Comparison of ENCODE assay signal across 1 cellular context in genomic region chr6:52611833-52612232, GRCh38.
TF ChIP-seq lines count a peak whose summit lies in the region.

No MANE protein-coding gene starts in this region.

TF ChIP-seq in HepG2, 621 proteins besides CTCF, POLR2A, EP300 and RAD21:
- TF ChIP-seq NR2C2 (CRISPR knock-in tag; IDR thresholded peaks at IDR 0.05; ENCODE audit: borderline replicate concordance), result 0 out of 2 replicates have a peak, but pooled peaks have one; percentile 15
- no peak for TF ChIP-seq NFE2L1 (CRISPR knock-in tag; IDR thresholded peaks at IDR 0.05; ENCODE audit: borderline replicate concordance)
- no peak for TF ChIP-seq ZNF138 (CRISPR knock-in tag; IDR thresholded peaks at IDR 0.05; ENCODE audit: low read depth)
- TF ChIP-seq ZNF816 (CRISPR knock-in tag; IDR thresholded peaks at IDR 0.05; ENCODE audit: borderline replicate concordance), result 0 out of 2 replicates have a peak, but pooled peaks have one; percentile 26
- TF ChIP-seq NFATC3 (CRISPR knock-in tag; IDR thresholded peaks at IDR 0.05), result no peak
- TF ChIP-seq NR2F6 (IDR thresholded peaks at IDR 0.05), result no peak
- TF ChIP-seq NR2F6 (CRISPR knock-in tag; IDR thresholded peaks at IDR 0.05), result 0 out of 2 replicates have a peak, but pooled peaks have one; percentile 29
